ENCODE assay signal across 7 cellular contexts in the genomic region with DNA sequence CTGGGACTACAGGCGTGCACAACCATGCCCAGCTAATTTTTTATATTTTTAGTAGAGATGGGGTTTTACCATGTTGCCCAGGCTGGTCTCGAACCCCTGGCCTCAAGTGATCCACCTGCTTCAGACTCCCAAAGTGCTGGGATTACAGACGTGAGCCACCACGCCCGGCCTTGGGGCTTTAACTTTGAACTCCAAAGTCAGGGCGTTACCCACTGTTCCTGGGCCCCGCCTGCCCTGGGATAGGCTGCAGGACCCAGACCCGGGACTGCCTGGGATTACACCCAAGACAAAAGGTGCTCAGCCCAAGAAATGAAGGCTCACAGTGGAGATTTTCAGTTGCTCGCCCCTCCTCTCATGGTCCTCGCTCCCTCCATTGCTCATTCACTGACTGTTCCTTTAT.
DNase-seq lines count a peak whose midpoint lies in the region; ATAC-seq, FAIRE-seq and TF ChIP-seq lines count a peak whose summit lies in the region.
"Not testable (repeated sequence)": the region's sequence is repeated elsewhere in the genome, so short reads cannot be mapped to it uniquely, and the experiment has no call there.

No MANE protein-coding gene starts in this region.

- CTCF ChIA-PET in H1 (lab: Charles Lee; ENCODE audit: partially characterized antibody): interaction anchor here (0.6 to 1.8 kb wide), 8 partner anchors 13 to 340 kb away, joined by 3 to 4 read pairs (median 3); no protein-coding TSS in a partner anchor

- not testable (repeated sequence) for H3K4me1 Mint-ChIP-seq in H9

- H3K36me3 ChIP-seq in H1 (ENCODE audit: control insufficient read depth in 2 of 4, insufficient read depth in 4 of 4, low read length in 3 of 4); right atrium auricular region; mucosa of descending colon (ENCODE audit: low read depth); prostate gland: not testable (repeated sequence)

- not testable (repeated sequence) for H3K27ac Mint-ChIP-seq in H9

- not testable (repeated sequence) for H3K4me2 ChIP-seq in H9 (ENCODE audit: insufficient read depth, insufficient read length, low read length); H1 (ENCODE audit: insufficient read depth in 1 of 2, low read depth in 2 of 2, low read length in 2 of 2)

- WGBS in H9 (ENCODE audit: extremely low coverage, insufficient read length, low lambda C conversion rate): no CpG with 5 or more reads among the region's 10 CpGs
- 91% methylated on average over 9 of the region's 10 CpGs; no CpG with 5 or more reads in 1 of the 2 experiments for WGBS in H1 (ENCODE audit: extremely low coverage in 1 of 2, insufficient coverage in 1 of 2, insufficient read length in 1 of 2, insufficient replicate concordance in 2 of 2, low coverage in 1 of 2, low lambda C conversion rate in 2 of 2, missing lambda C conversion rate in 1 of 2), 2 experiments
- 78% methylated on average over 10 of the region's 10 CpGs for WGBS in prostate gland

- H3K4me1 ChIP-seq in H9 (ENCODE audit: insufficient read depth, low read length); H1 (replicated peaks in 1 of 4; ENCODE audit: control insufficient read depth in 3 of 4, insufficient read depth in 4 of 4, low read length in 3 of 4): not testable (repeated sequence)
- peaks cover 0 to 41% of the 10 kb centered on the region in 2 donors for H3K4me1 ChIP-seq in right atrium auricular region
- H3K4me1 ChIP-seq in mucosa of descending colon (ENCODE audit: low read depth): peaks cover 20% of the 10 kb centered on the region
- peaks cover 16% of the 10 kb centered on the region for H3K4me1 ChIP-seq in prostate gland (replicated peaks)

- not testable (repeated sequence) for TF ChIP-seq CTCF in H9 (conservative IDR thresholded peaks at IDR 0.05); H1 (IDR thresholded peaks at IDR 0.05; ENCODE audit: control extremely low read depth in 1 of 3, insufficient read depth in 1 of 3, low read depth in 1 of 3, low read length in 3 of 3); right atrium auricular region (IDR thresholded peaks at IDR 0.05); mucosa of descending colon (IDR thresholded peaks at IDR 0.05); prostate gland (IDR thresholded peaks at IDR 0.05)

- H4K5ac ChIP-seq in H9 (ENCODE audit: insufficient read length, low read depth, low read length); H1 (ENCODE audit: insufficient read length, low read depth, low read length): not testable (repeated sequence)

- H2BK5ac ChIP-seq in H9 (ENCODE audit: insufficient read length, low read length): not testable (repeated sequence)
- 0 out of 2 replicates have a peak overlapping the region, but pooled peaks have one; percentile 44 for H2BK5ac ChIP-seq in H1 (ENCODE audit: low read depth, low read length)

- TF ChIP-seq RAD21 in H1 (IDR thresholded peaks at IDR 0.05 in 1 of 2, conservative IDR thresholded peaks at IDR 0.05 in 1 of 2; ENCODE audit: low read depth in 2 of 2, low read length in 2 of 2): not testable (repeated sequence)

- not testable (repeated sequence) for H2BK15ac ChIP-seq in H9 (ENCODE audit: low read depth, low read length)
- H2BK15ac ChIP-seq in H1 (ENCODE audit: low read length): peak overlapping the region; percentile 61; the same call in 1 of the 2 replicates

- H2AK5ac ChIP-seq in H9 (ENCODE audit: insufficient read length, low read length); H1 (ENCODE audit: low read depth, low read length): not testable (repeated sequence)

- H3K14ac ChIP-seq in H9 (ENCODE audit: insufficient read depth, low read length); H1 (ENCODE audit: insufficient read length): not testable (repeated sequence)

- H3K36me3 Mint-ChIP-seq in H9 (ENCODE audit: insufficient read depth in 1 of 3, low read depth in 3 of 3): not testable (repeated sequence)

- H3K4me3 ChIP-seq in H1 (ENCODE audit: extremely low read depth in 1 of 4, insufficient read depth in 2 of 4, low read depth in 3 of 4, low read length in 4 of 4); right atrium auricular region; mucosa of descending colon; prostate gland: not testable (repeated sequence)

- not testable (repeated sequence) for H3K27ac ChIP-seq in H9 (ENCODE audit: insufficient read length, low read depth, low read length); H1 (ENCODE audit: low read depth, low read length)
- H3K27ac ChIP-seq in angular gyrus (ENCODE audit: low read depth, low read length) (peak overlapping the region; percentile 74), right atrium auricular region (peak overlapping the region; percentile 71 to 87), prostate gland (peak overlapping the region; percentile 59 to 70), substantia nigra (ENCODE audit: low read depth, low read length, poor library complexity, severe bottlenecking) (peak overlapping the region; percentile 98)

- not testable (repeated sequence) for H2BK20ac ChIP-seq in H9 (ENCODE audit: low read depth, low read length, poor library complexity, severe bottlenecking); H1 (ENCODE audit: low read length)

- not testable (repeated sequence) for H3K23ac ChIP-seq in H9 (ENCODE audit: insufficient read length, low read depth, low read length); H1 (ENCODE audit: insufficient read length)

- H3K23me2 ChIP-seq in H9 (ENCODE audit: insufficient read length, low read depth, low read length, poor library complexity, severe bottlenecking); H1 (ENCODE audit: low read depth, low read length): not testable (repeated sequence)

- not testable (repeated sequence) for FAIRE-seq in H1 (lab: Jason Lieb, UNC)

- not testable (repeated sequence) for H3K79me1 ChIP-seq in H9 (ENCODE audit: insufficient read depth, low read depth, low read length, poor library complexity, severe bottlenecking); H1 (ENCODE audit: low read depth, low read length)

- H3K9me3 Mint-ChIP-seq in H9: not testable (repeated sequence)

- H3K79me2 ChIP-seq in H9 (ENCODE audit: insufficient read depth, low read length); H1 (ENCODE audit: control insufficient read depth in 1 of 2, insufficient read depth in 2 of 2, low read length in 2 of 2): not testable (repeated sequence)

- H3K18ac ChIP-seq in H9 (ENCODE audit: insufficient read length, low read depth, low read length): peak overlapping the region; percentile 2
- H3K18ac ChIP-seq in H1 (ENCODE audit: extremely low read depth, low read length): not testable (repeated sequence)

- not testable (repeated sequence) for H3K4me3 Mint-ChIP-seq in H9

- H4K91ac ChIP-seq in H9 (ENCODE audit: insufficient read length, low read depth, low read length): not testable (repeated sequence)
- peak overlapping the region; percentile 58 for H4K91ac ChIP-seq in H1 (replicated peaks; ENCODE audit: insufficient read length, low read length)

- TF ChIP-seq POLR2A in H1 (IDR thresholded peaks at IDR 0.05; ENCODE audit: control extremely low read depth in 1 of 2, low read depth in 2 of 2, low read length in 2 of 2); prostate gland (IDR thresholded peaks at IDR 0.05): not testable (repeated sequence)

- H4K8ac ChIP-seq in H9 (replicated peaks; ENCODE audit: insufficient read length, low read depth, low read length); H1 (ENCODE audit: extremely low read depth, insufficient read depth, low read length): not testable (repeated sequence)

- H3K4ac ChIP-seq in H9 (ENCODE audit: low read depth, low read length); H1 (replicated peaks; ENCODE audit: insufficient read length, low read depth, low read length): not testable (repeated sequence)

- not testable (repeated sequence) for H3K9me3 ChIP-seq in H9 (ENCODE audit: control insufficient read depth, low read depth, low read length); H1 (ENCODE audit: insufficient read depth in 2 of 2, low read depth in 1 of 2, low read length in 1 of 2); right atrium auricular region; mucosa of descending colon; prostate gland

- not testable (repeated sequence) for H3K9ac ChIP-seq in H9 (ENCODE audit: extremely low read depth, insufficient read length, low read length); H1 (replicated peaks in 1 of 4; ENCODE audit: extremely low read depth in 1 of 4, low read depth in 3 of 4, low read length in 3 of 4)

- H3K56ac ChIP-seq in H9 (ENCODE audit: insufficient read length, low read depth, low read length); H1 (replicated peaks; ENCODE audit: insufficient read length, low read depth, low read length): not testable (repeated sequence)

- H2BK12ac ChIP-seq in H9 (ENCODE audit: insufficient read length, low read depth, low read length): not testable (repeated sequence)
- H2BK12ac ChIP-seq in H1 (ENCODE audit: low read depth, low read length): peak overlapping the region; percentile 80; the same call in 1 of the 2 replicates

- not testable (repeated sequence) for TF ChIP-seq EP300 in H1 (IDR thresholded peaks at IDR 0.05; ENCODE audit: borderline replicate concordance in 1 of 2, low read depth in 2 of 2, low read length in 2 of 2)

- DNase-seq in H9; H1 (ENCODE audit: low read depth in 1 of 2, low spot score in 2 of 2); right atrium auricular region (ENCODE audit: low spot score); prostate gland (ENCODE audit: low spot score); substantia nigra (lab: John Stamatoyannopoulos, UW): not testable (repeated sequence)
- peak; percentile 68 to 77 (median 72) for DNase-seq in mucosa of descending colon

- intact Hi-C loops in mucosa of descending colon (cut with DNase I, micrococcal nuclease): not testable (repeated sequence)
- intact Hi-C loops in prostate gland (cut with DNase I): loop anchor here (2.0 kb wide), 1 partner anchor 27 kb away; no protein-coding TSS in a partner anchor

- H3K27me3 ChIP-seq in H9 (ENCODE audit: insufficient read depth, low read length); H1 (replicated peaks in 1 of 4; ENCODE audit: control insufficient read depth in 3 of 4, extremely low read depth in 1 of 4, insufficient read depth in 3 of 4, low read length in 3 of 4); right atrium auricular region; prostate gland (replicated peaks; ENCODE audit: insufficient read depth): not testable (repeated sequence)

- not testable (repeated sequence) for H2BK120ac ChIP-seq in H9 (ENCODE audit: low read depth, low read length, poor library complexity, severe bottlenecking); H1 (replicated peaks; ENCODE audit: low read depth, low read length)

- H2AFZ ChIP-seq in H9 (ENCODE audit: low read length); H1 (ENCODE audit: low read length): not testable (repeated sequence)

- peak; percentile 82 for ATAC-seq in mucosa of descending colon

- H3T11ph ChIP-seq in H9 (ENCODE audit: low read length): not testable (repeated sequence)

- not testable (repeated sequence) for H4K20me1 ChIP-seq in H9 (ENCODE audit: control insufficient read depth, insufficient read depth, insufficient read length); H1 (replicated peaks in 1 of 2; ENCODE audit: control insufficient read depth in 1 of 2, insufficient read depth in 2 of 2, low read length in 2 of 2)

- POLR2A ChIA-PET in H1 (lab: Charles Lee; ENCODE audit: partially characterized antibody): interaction anchor here (0.7 kb wide), 1 partner anchor 30 kb away, joined by 3 read pairs; no protein-coding TSS in a partner anchor

- not testable (repeated sequence) for H3K27me3 Mint-ChIP-seq in H9 (ENCODE audit: low read depth)
